Comparison of ENCODE assay signal across 2 cellular contexts in the genomic region with DNA sequence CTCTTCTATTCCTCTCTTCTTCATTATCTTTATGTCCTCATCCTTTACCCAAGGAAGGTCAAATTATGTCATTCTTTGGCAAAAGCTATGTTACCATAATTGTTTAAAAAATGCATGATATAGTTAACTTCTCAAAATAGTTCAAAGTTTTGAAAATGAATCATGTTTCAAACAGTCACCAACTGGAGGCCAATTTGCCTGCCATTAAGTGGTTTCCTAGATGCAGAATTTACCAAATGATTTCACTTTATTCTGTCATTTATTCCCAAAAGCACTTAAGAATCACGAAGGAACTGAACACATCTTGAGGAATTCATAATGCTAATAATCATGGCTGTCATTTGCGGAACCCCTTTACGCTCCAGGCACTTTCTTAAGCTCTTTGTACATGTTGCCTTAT.
TF ChIP-seq lines count a peak whose summit lies in the region.

No MANE protein-coding gene starts in this region.

TF ChIP-seq in IMR-90, 13 proteins besides CTCF, POLR2A, EP300 and RAD21:
- TF ChIP-seq, protein P1, sequence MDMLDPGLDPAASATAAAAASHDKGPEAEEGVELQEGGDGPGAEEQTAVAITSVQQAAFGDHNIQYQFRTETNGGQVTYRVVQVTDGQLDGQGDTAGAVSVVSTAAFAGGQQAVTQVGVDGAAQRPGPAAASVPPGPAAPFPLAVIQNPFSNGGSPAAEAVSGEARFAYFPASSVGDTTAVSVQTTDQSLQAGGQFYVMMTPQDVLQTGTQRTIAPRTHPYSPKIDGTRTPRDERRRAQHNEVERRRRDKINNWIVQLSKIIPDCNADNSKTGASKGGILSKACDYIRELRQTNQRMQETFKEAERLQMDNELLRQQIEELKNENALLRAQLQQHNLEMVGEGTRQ (IDR thresholded peaks at IDR 0.05; ENCODE audit: low read depth, low read length): no peak
- no peak for TF ChIP-seq SMC3 (IDR thresholded peaks at IDR 0.05; ENCODE audit: low read depth, low read length)
- no peak for TF ChIP-seq MAZ (IDR thresholded peaks at IDR 0.05; ENCODE audit: borderline replicate concordance, low read depth, low read length)
- TF ChIP-seq NFE2L2 (IDR thresholded peaks at IDR 0.05; ENCODE audit: low read depth, low read length): no peak
- TF ChIP-seq, protein P2, sequence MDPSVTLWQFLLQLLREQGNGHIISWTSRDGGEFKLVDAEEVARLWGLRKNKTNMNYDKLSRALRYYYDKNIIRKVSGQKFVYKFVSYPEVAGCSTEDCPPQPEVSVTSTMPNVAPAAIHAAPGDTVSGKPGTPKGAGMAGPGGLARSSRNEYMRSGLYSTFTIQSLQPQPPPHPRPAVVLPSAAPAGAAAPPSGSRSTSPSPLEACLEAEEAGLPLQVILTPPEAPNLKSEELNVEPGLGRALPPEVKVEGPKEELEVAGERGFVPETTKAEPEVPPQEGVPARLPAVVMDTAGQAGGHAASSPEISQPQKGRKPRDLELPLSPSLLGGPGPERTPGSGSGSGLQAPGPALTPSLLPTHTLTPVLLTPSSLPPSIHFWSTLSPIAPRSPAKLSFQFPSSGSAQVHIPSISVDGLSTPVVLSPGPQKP (IDR thresholded peaks at IDR 0.05; ENCODE audit: borderline replicate concordance, low read depth, low read length): no peak
- TF ChIP-seq FOS (IDR thresholded peaks at IDR 0.05; ENCODE audit: low read depth, low read length): no peak
- TF ChIP-seq MXI1 (IDR thresholded peaks at IDR 0.05; ENCODE audit: borderline replicate concordance, low read depth, low read length): no peak
- TF ChIP-seq CHD1 (IDR thresholded peaks at IDR 0.05; ENCODE audit: low read depth, low read length): no peak
- TF ChIP-seq BHLHE40 (IDR thresholded peaks at IDR 0.05; ENCODE audit: low read depth, low read length): no peak
- TF ChIP-seq CEBPB (IDR thresholded peaks at IDR 0.05; ENCODE audit: low read depth, low read length): no peak
- TF ChIP-seq RFX5 (IDR thresholded peaks at IDR 0.05; ENCODE audit: low read depth, low read length): no peak
- TF ChIP-seq RCOR1 (IDR thresholded peaks at IDR 0.05; ENCODE audit: insufficient replicate concordance, low read length): no peak

TF ChIP-seq in neural cell, 6 proteins besides CTCF, POLR2A, EP300 and RAD21:
- TF ChIP-seq EZH2 (IDR thresholded peaks at IDR 0.05; ENCODE audit: borderline replicate concordance, insufficient read depth, low read length, poor library complexity, severe bottlenecking) (no peak), SMC3 (conservative IDR thresholded peaks at IDR 0.05; ENCODE audit: poor library complexity) (no peak), POLR2AphosphoS5 (IDR thresholded peaks at IDR 0.05) (peak; percentile 80), MXI1 (conservative IDR thresholded peaks at IDR 0.05; ENCODE audit: poor library complexity, severe bottlenecking) (no peak), TAF1 (IDR thresholded peaks at IDR 0.05; ENCODE audit: low read depth) (no peak)
- TF ChIP-seq, protein P3, sequence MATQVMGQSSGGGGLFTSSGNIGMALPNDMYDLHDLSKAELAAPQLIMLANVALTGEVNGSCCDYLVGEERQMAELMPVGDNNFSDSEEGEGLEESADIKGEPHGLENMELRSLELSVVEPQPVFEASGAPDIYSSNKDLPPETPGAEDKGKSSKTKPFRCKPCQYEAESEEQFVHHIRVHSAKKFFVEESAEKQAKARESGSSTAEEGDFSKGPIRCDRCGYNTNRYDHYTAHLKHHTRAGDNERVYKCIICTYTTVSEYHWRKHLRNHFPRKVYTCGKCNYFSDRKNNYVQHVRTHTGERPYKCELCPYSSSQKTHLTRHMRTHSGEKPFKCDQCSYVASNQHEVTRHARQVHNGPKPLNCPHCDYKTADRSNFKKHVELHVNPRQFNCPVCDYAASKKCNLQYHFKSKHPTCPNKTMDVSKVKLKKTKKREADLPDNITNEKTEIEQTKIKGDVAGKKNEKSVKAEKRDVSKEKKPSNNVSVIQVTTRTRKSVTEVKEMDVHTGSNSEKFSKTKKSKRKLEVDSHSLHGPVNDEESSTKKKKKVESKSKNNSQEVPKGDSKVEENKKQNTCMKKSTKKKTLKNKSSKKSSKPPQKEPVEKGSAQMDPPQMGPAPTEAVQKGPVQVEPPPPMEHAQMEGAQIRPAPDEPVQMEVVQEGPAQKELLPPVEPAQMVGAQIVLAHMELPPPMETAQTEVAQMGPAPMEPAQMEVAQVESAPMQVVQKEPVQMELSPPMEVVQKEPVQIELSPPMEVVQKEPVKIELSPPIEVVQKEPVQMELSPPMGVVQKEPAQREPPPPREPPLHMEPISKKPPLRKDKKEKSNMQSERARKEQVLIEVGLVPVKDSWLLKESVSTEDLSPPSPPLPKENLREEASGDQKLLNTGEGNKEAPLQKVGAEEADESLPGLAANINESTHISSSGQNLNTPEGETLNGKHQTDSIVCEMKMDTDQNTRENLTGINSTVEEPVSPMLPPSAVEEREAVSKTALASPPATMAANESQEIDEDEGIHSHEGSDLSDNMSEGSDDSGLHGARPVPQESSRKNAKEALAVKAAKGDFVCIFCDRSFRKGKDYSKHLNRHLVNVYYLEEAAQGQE (IDR thresholded peaks at IDR 0.05; ENCODE audit: borderline replicate concordance): peak; percentile 93
